In genomic region chr14:95260537-95261440, GRCh38 we compare ENCODE assay signal across 11 cellular contexts. TPM values are rescaled to one million over a fixed set of nuclear protein-coding genes. Genes with fewer than 3 reads are reported as not detected.
DNase-seq lines count a peak whose midpoint lies in the region; ATAC-seq and TF ChIP-seq lines count a peak whose summit lies in the region.
"Had no signal": no experiment of that assay in that cellular context is flagged by ENCODE, and none has a peak within 500 bp of the region (broad histone marks: within the 10 kb centered on the region; RNA-seq: fewer than 3 reads in every experiment).

No MANE protein-coding gene starts in this region.

- no peak overlapping the region for H3K4me3 ChIP-seq in fibroblast of villous mesenchyme (ENCODE audit: low read depth, low read length)
- H3K4me3 ChIP-seq: BLaER1, transverse colon had no signal

- H3K27ac Mint-ChIP-seq in stimulated activated effector memory CD8-positive, alpha-beta T cell treated with anti-CD3 and anti-CD28 coated beads, Interleukin-12 subunit alpha, Interleukin-12 subunit beta, amount 100 ng/mL, for 72 hours = no peak overlapping the region

- H3K4me3 Mint-ChIP-seq in stimulated activated effector memory CD8-positive, alpha-beta T cell treated with anti-CD3 and anti-CD28 coated beads, Interleukin-12 subunit alpha, Interleukin-12 subunit beta, amount 100 ng/mL, for 72 hours = no peak overlapping the region

- TF ChIP-seq CTCF in fibroblast of villous mesenchyme (IDR thresholded peaks at IDR 0.05; ENCODE audit: insufficient read depth, low read depth, low read length) = no peak

- DNase-seq in activated T-cell treated with anti-CD3 and anti-CD28 coated beads for 48 hours (ENCODE audit: low read depth) = peak; percentile 54
- no peak for DNase-seq in activated T-cell treated with anti-CD3 and anti-CD28 coated beads for 4 hours
- peak; percentile 68 for DNase-seq in activated CD8-positive, alpha-beta memory T cell treated with anti-CD3 and anti-CD28 coated beads, Interleukin-2, amount 50 U/mL, for 48 hours
- peak; percentile 16 for DNase-seq in fibroblast of villous mesenchyme (ENCODE audit: low read depth)
- peak; percentile 9 to 70 for DNase-seq in stimulated activated effector memory CD8-positive, alpha-beta T cell treated with anti-CD3 and anti-CD28 coated beads, Interleukin-12 subunit alpha, Interleukin-12 subunit beta, amount 100 ng/mL, for 72 hours (ENCODE audit: low spot score in 2 of 2)
- DNase-seq in NCI-H446 (lab: John Stamatoyannopoulos, UW) = no peak
- no peak for DNase-seq in inferior parietal cortex (ENCODE audit: extremely low spot score)
- DNase-seq: erythroblast, transverse colon had no signal

- no peaks in the 10 kb centered on the region for H3K36me3 Mint-ChIP-seq in stimulated activated effector memory CD8-positive, alpha-beta T cell treated with anti-CD3 and anti-CD28 coated beads, Interleukin-12 subunit alpha, Interleukin-12 subunit beta, amount 100 ng/mL, for 72 hours

- peaks cover 6% of the 10 kb centered on the region for H3K4me1 Mint-ChIP-seq in stimulated activated effector memory CD8-positive, alpha-beta T cell treated with anti-CD3 and anti-CD28 coated beads, Interleukin-12 subunit alpha, Interleukin-12 subunit beta, amount 100 ng/mL, for 72 hours

- peak; percentile 85 for ATAC-seq in stimulated activated effector memory CD8-positive, alpha-beta T cell treated with anti-CD3 and anti-CD28 coated beads, Interleukin-12 subunit alpha, Interleukin-12 subunit beta, amount 100 ng/mL, for 72 hours
- ATAC-seq in GM21528 (IDR thresholded peaks at IDR 0.05; ENCODE audit: low FRiP score, unreplicated experiment) = no peak

- no peaks in the 10 kb centered on the region for H3K9me3 Mint-ChIP-seq in stimulated activated effector memory CD8-positive, alpha-beta T cell treated with anti-CD3 and anti-CD28 coated beads, Interleukin-12 subunit alpha, Interleukin-12 subunit beta, amount 100 ng/mL, for 72 hours

RNA-seq across cellular contexts. Expression of gene CLMN, which starts 58.9 kb away (rescaled TPM):
- under 0.01 and 0.43 TPM in 2 replicates for total RNA-seq in fibroblast of villous mesenchyme

Comparison
In these comparisons a context has a peak if more than half of its experiments do, and no peak if none do; other contexts are left out.
1. DNase-seq: peak in activated T-cell treated with anti-CD3 and anti-CD28 coated beads for 48 hours (single experiment), activated CD8-positive, alpha-beta memory T cell treated with anti-CD3 and anti-CD28 coated beads, Interleukin-2, amount 50 U/mL, for 48 hours (single experiment), fibroblast of villous mesenchyme (single experiment) and stimulated activated effector memory CD8-positive, alpha-beta T cell treated with anti-CD3 and anti-CD28 coated beads, Interleukin-12 subunit alpha, Interleukin-12 subunit beta, amount 100 ng/mL, for 72 hours (2 of 2); none in activated T-cell treated with anti-CD3 and anti-CD28 coated beads for 4 hours (single experiment), NCI-H446 (0 of 2) and inferior parietal cortex (single experiment).